Comparison of ENCODE assay signal across 8 cellular contexts in genomic region chr3:15812183-15812582, GRCh38. TPM values are rescaled to one million over a fixed set of nuclear protein-coding genes. Genes with fewer than 3 reads are reported as not detected.
DNase-seq lines count a peak whose midpoint lies in the region; ATAC-seq, FAIRE-seq and TF ChIP-seq lines count a peak whose summit lies in the region.

No MANE protein-coding gene starts in this region.

- no peak for DNase-seq in activated CD8-positive, alpha-beta memory T cell treated with anti-CD3 and anti-CD28 coated beads, Interleukin-2, amount 10 ng/mL, durations not matched to agents 7 days and 5 days
- DNase-seq in activated CD8-positive, alpha-beta memory T cell treated with anti-CD3 and anti-CD28 coated beads, Interleukin-2, amount 50 U/mL, for 48 hours, result no peak
- DNase-seq in Panc1 (ENCODE audit: low read depth, low spot score) (no peak), type B pancreatic cell (ENCODE audit: extremely low spot score, unreplicated experiment) (no peak), small intestine (no peak), Caco-2 (no peak)

- POLR2A ChIA-PET in Panc1 (lab: Charles Lee) (no interaction called here), Caco-2 (lab: Charles Lee) (no interaction called here)

- no peak for TF ChIP-seq EP300 in gastroesophageal sphincter (IDR thresholded peaks at IDR 0.05)

- TF ChIP-seq CTCF in Panc1 (IDR thresholded peaks at IDR 0.05) (peak; percentile 53; the same call in 1 of the 2 replicates), gastroesophageal sphincter (IDR thresholded peaks at IDR 0.05) (peak; percentile 52 to 65 (median 59)), type B pancreatic cell (conservative IDR thresholded peaks at IDR 0.05) (peak; percentile 66), Caco-2 (IDR thresholded peaks at IDR 0.05; ENCODE audit: insufficient read depth in 1 of 2, low read depth in 1 of 2, low read length in 1 of 2, severe bottlenecking in 1 of 2, unreplicated experiment in 1 of 2) (no peak)

- 91 to 100% methylated on average over 1 of the region's 1 CpG for WGBS in gastroesophageal sphincter (ENCODE audit: low coverage in 1 of 2), 2 donors
- WGBS in small intestine, 3 donors, result 92 to 98% (median 97%) methylated on average over 1 of the region's 1 CpG

- no peaks in the 10 kb centered on the region for H3K27me3 Mint-ChIP-seq in activated CD8-positive, alpha-beta memory T cell treated with anti-CD3 and anti-CD28 coated beads, Interleukin-2, amount 10 ng/mL, durations not matched to agents 7 days and 5 days
- no peaks in the 10 kb centered on the region for H3K27me3 Mint-ChIP-seq in type B pancreatic cell
- H3K27me3 Mint-ChIP-seq in Caco-2 (ENCODE audit: insufficient read depth, unreplicated experiment), result no peaks in the 10 kb centered on the region

- peak overlapping the region; percentile 68 for H3K27ac Mint-ChIP-seq in activated CD8-positive, alpha-beta memory T cell treated with anti-CD3 and anti-CD28 coated beads, Interleukin-2, amount 10 ng/mL, durations not matched to agents 7 days and 5 days
- H3K27ac Mint-ChIP-seq in type B pancreatic cell (no peak overlapping the region), Caco-2 (ENCODE audit: unreplicated experiment) (no peak overlapping the region)

- H3K9me3 Mint-ChIP-seq in activated CD8-positive, alpha-beta memory T cell treated with anti-CD3 and anti-CD28 coated beads, Interleukin-2, amount 10 ng/mL, durations not matched to agents 7 days and 5 days (ENCODE audit: low read depth), result no peaks in the 10 kb centered on the region
- no peaks in the 10 kb centered on the region for H3K9me3 Mint-ChIP-seq in type B pancreatic cell
- H3K9me3 Mint-ChIP-seq in Caco-2 (ENCODE audit: unreplicated experiment), result no peaks in the 10 kb centered on the region

- FAIRE-seq in small intestine (lab: Jason Lieb, UNC), result no peak

- no peak for TF ChIP-seq POLR2A in gastroesophageal sphincter (IDR thresholded peaks at IDR 0.05)

- H3K4me1 ChIP-seq in Panc1 (ENCODE audit: control insufficient read depth, insufficient read depth, low read length) (peaks cover 39% of the 10 kb centered on the region), gastroesophageal sphincter (peaks cover 0 to 20% (median 0%) of the 10 kb centered on the region in 3 donors), small intestine (ENCODE audit: control insufficient read depth in 2 of 2, insufficient read depth in 1 of 2, low read depth in 1 of 2, low read length in 1 of 2) (no peaks in the 10 kb centered on the region), Caco-2 (no peaks in the 10 kb centered on the region)

- no peak overlapping the region for H3K4me3 Mint-ChIP-seq in activated CD8-positive, alpha-beta memory T cell treated with anti-CD3 and anti-CD28 coated beads, Interleukin-2, amount 10 ng/mL, durations not matched to agents 7 days and 5 days
- H3K4me3 Mint-ChIP-seq in type B pancreatic cell (no peak overlapping the region), Caco-2 (ENCODE audit: unreplicated experiment) (no peak overlapping the region)

- H3K27ac ChIP-seq in Panc1 (ENCODE audit: low read length), result peak overlapping the region; percentile 70
- no peak overlapping the region for H3K27ac ChIP-seq in gastroesophageal sphincter
- H3K27ac ChIP-seq in small intestine (ENCODE audit: low read depth in 1 of 2, low read length in 1 of 2), result no peak overlapping the region

- peaks cover 13% of the 10 kb centered on the region for H3K36me3 Mint-ChIP-seq in activated CD8-positive, alpha-beta memory T cell treated with anti-CD3 and anti-CD28 coated beads, Interleukin-2, amount 10 ng/mL, durations not matched to agents 7 days and 5 days
- H3K36me3 Mint-ChIP-seq in type B pancreatic cell (peaks cover 4% of the 10 kb centered on the region), Caco-2 (ENCODE audit: insufficient read depth, unreplicated experiment) (no peaks in the 10 kb centered on the region)

- H3K27me3 ChIP-seq in Panc1 (ENCODE audit: control insufficient read depth, insufficient read depth, low read length) (no peaks in the 10 kb centered on the region), gastroesophageal sphincter (no peaks in the 10 kb centered on the region), small intestine (ENCODE audit: control insufficient read depth in 2 of 2, insufficient read depth in 2 of 2, low read length in 2 of 2) (no peaks in the 10 kb centered on the region), Caco-2 (replicated peaks; ENCODE audit: control insufficient read depth, insufficient read depth, low read length) (no peaks in the 10 kb centered on the region)

- ATAC-seq in activated CD8-positive, alpha-beta memory T cell treated with anti-CD3 and anti-CD28 coated beads, Interleukin-2, amount 10 ng/mL, durations not matched to agents 7 days and 5 days, result no peak
- ATAC-seq in Panc1 (no peak), gastroesophageal sphincter (no peak), GM21360 (IDR thresholded peaks at IDR 0.05; ENCODE audit: unreplicated experiment) (no peak)

- CTCF ChIA-PET in activated CD8-positive, alpha-beta memory T cell treated with anti-CD3 and anti-CD28 coated beads, Interleukin-2, amount 10 ng/mL, durations not matched to agents 7 days and 5 days (lab: Charles Lee), result interaction anchor here (0.6 to 9.2 kb wide), 20 partner anchors 10 to 398 kb away, joined by 3 to 83 read pairs (median 3); no protein-coding TSS in a partner anchor
- CTCF ChIA-PET in Panc1 (lab: Charles Lee) (interaction anchor here (0.6 kb wide), 1 partner anchor 15 kb away, joined by 6 read pairs; no protein-coding TSS in a partner anchor), Caco-2 (lab: Charles Lee) (interaction anchor here (0.6 kb wide), 1 partner anchor 412 kb away, joined by 6 read pairs; no protein-coding TSS in a partner anchor)

- no TSS peak for BruUV-seq in Panc1 (replicated peaks; lab: Mats Ljungman, UMichigan)
- no TSS peak for BruUV-seq in Caco-2 (replicated peaks; lab: Mats Ljungman, UMichigan)

- H3K9me3 ChIP-seq in Panc1 (ENCODE audit: control insufficient read depth, insufficient read depth, low read depth, low read length) (no peaks in the 10 kb centered on the region), gastroesophageal sphincter (no peaks in the 10 kb centered on the region), small intestine (ENCODE audit: control insufficient read depth, low read depth) (no peaks in the 10 kb centered on the region), Caco-2 (no peaks in the 10 kb centered on the region)

- peaks cover 57% of the 10 kb centered on the region for H3K4me1 Mint-ChIP-seq in activated CD8-positive, alpha-beta memory T cell treated with anti-CD3 and anti-CD28 coated beads, Interleukin-2, amount 10 ng/mL, durations not matched to agents 7 days and 5 days
- H3K4me1 Mint-ChIP-seq in type B pancreatic cell (ENCODE audit: unreplicated experiment), result peaks cover 11% of the 10 kb centered on the region
- H3K4me1 Mint-ChIP-seq in Caco-2 (ENCODE audit: low read depth, unreplicated experiment), result no peaks in the 10 kb centered on the region

- H3K36me3 ChIP-seq in Panc1 (ENCODE audit: control insufficient read depth, insufficient read depth, low read length) (no peaks in the 10 kb centered on the region), gastroesophageal sphincter (no peaks in the 10 kb centered on the region), small intestine (ENCODE audit: control insufficient read depth in 2 of 2, insufficient read depth in 2 of 2, low read length in 2 of 2) (no peaks in the 10 kb centered on the region), Caco-2 (ENCODE audit: control insufficient read depth, insufficient read depth, low read length) (no peaks in the 10 kb centered on the region)

- H3K4me3 ChIP-seq in Panc1 (ENCODE audit: low read depth in 2 of 2, low read length in 2 of 2) (no peak overlapping the region), gastroesophageal sphincter (no peak overlapping the region), small intestine (ENCODE audit: low read depth in 1 of 2, low read length in 2 of 2) (no peak overlapping the region), Caco-2 (ENCODE audit: low read depth, low read length) (no peak overlapping the region)

- in situ Hi-C loops in Panc1 (cut with HindIII; ENCODE audit: low pct_unique_long_range_greater_than_20kb, low sequenced_read_pairs), result no loop called here

- intact Hi-C loops in Panc1 (cut with micrococcal nuclease; ENCODE audit: unreplicated experiment) (loop anchor here (10.0 kb wide), 1 partner anchor 363 kb away; the partner anchor contains the start of gene GALNT15), Caco-2 (cut with micrococcal nuclease; ENCODE audit: unreplicated experiment) (loop anchor here (5.0 kb wide), 1 partner anchor 120 kb away; no protein-coding TSS in a partner anchor)

RNA-seq across cellular contexts. Expression of gene ANKRD28, which starts 14.4 kb away (rescaled TPM):
- 10 to 100 TPM; 56.3 to 73.6 TPM for total RNA-seq in activated CD8-positive, alpha-beta memory T cell treated with anti-CD3 and anti-CD28 coated beads, Interleukin-2, amount 10 ng/mL, durations not matched to agents 7 days and 5 days
- total RNA-seq in Panc1 (2021; ENCODE audit: unreplicated experiment) (89.3 TPM), gastroesophageal sphincter (10 to 100 TPM; 26.8 to 55.9 (median 43.6) TPM), type B pancreatic cell (ENCODE audit: low replicate concordance) (32.1 and 44.3 TPM in 2 replicates), Caco-2 (2022) (30.7 and 37.2 TPM in 2 replicates)
- polyA plus RNA-seq in Panc1 (2012; ENCODE audit: insufficient read length), result 35.0 TPM
- 10 to 100 TPM in 2 of 3 donors, 1 to 10 TPM in 1; 8.9 to 12.2 (median 11.0) TPM for polyA plus RNA-seq in small intestine

Comparison
In these comparisons a context has a peak if more than half of its experiments do, and no peak if none do; other contexts are left out.
1. CTCF ChIP-seq: peak in Panc1 (single experiment), gastroesophageal sphincter (4 of 4) and type B pancreatic cell (single experiment); none in Caco-2 (0 of 2).